In genomic region chr1:112761714-112762480, GRCh38 we compare ENCODE assay signal across 19 cellular contexts. TPM values are rescaled to one million over a fixed set of nuclear protein-coding genes. Genes with fewer than 3 reads are reported as not detected.
DNase-seq lines count a peak whose midpoint lies in the region; ATAC-seq, FAIRE-seq and TF ChIP-seq lines count a peak whose summit lies in the region.
"Had no signal": no experiment of that assay in that cellular context is flagged by ENCODE, and none has a peak within 500 bp of the region (broad histone marks: within the 10 kb centered on the region; RNA-seq: fewer than 3 reads in every experiment).

No MANE protein-coding gene starts in this region.

- H4K20me1 ChIP-seq in HCT116 (ENCODE audit: insufficient read depth) (no peaks in the 10 kb centered on the region), H1 (replicated peaks in 1 of 2; ENCODE audit: control insufficient read depth in 1 of 2, insufficient read depth in 2 of 2, low read length in 2 of 2) (no peaks in the 10 kb centered on the region)

- H3K36me3 ChIP-seq in HCT116 (ENCODE audit: control insufficient read depth in 1 of 2, insufficient read depth in 2 of 2, low read length in 2 of 2) (no peaks in the 10 kb centered on the region), H1 (ENCODE audit: control insufficient read depth in 2 of 4, insufficient read depth in 4 of 4, low read length in 3 of 4) (no peaks in the 10 kb centered on the region), neuron (ENCODE audit: insufficient read depth, low read length) (no peaks in the 10 kb centered on the region)
- H3K36me3 ChIP-seq: MG63 had no signal

- H3K4me3 Mint-ChIP-seq in activated CD8-positive, alpha-beta T cell treated with anti-CD3 and anti-CD28 coated beads, Interleukin-2, amount 10 ng/mL, durations not matched to agents 7 days and 5 days, result no peak overlapping the region
- H3K4me3 Mint-ChIP-seq: B cell, immature natural killer cell had no signal

- H3K36me3 Mint-ChIP-seq in activated CD8-positive, alpha-beta T cell treated with anti-CD3 and anti-CD28 coated beads, Interleukin-2, amount 10 ng/mL, durations not matched to agents 7 days and 5 days (ENCODE audit: low read depth), result no peaks in the 10 kb centered on the region
- H3K36me3 Mint-ChIP-seq: immature natural killer cell had no signal

- H2AFZ ChIP-seq in HCT116 (ENCODE audit: low read depth, low read length, poor library complexity, severe bottlenecking) (peak overlapping the region; percentile 9), H1 (ENCODE audit: low read length) (no peak overlapping the region), neuron (ENCODE audit: low read depth, low read length) (peak overlapping the region; percentile 71)

- H3K4me2 ChIP-seq in HCT116 (ENCODE audit: low read length), result no peak overlapping the region
- no peak overlapping the region for H3K4me2 ChIP-seq in H1 (ENCODE audit: insufficient read depth in 1 of 2, low read depth in 2 of 2, low read length in 2 of 2)

- no peaks in the 10 kb centered on the region for H3K79me1 ChIP-seq in H1 (ENCODE audit: low read depth, low read length)

- no peaks in the 10 kb centered on the region for H3K9me2 ChIP-seq in HCT116 (ENCODE audit: insufficient read depth)

- TF ChIP-seq CTCF in HCT116 (IDR thresholded peaks at IDR 0.05 in 2 of 3, conservative IDR thresholded peaks at IDR 0.05 in 1 of 3; ENCODE audit: borderline replicate concordance in 1 of 3, insufficient read depth in 1 of 3, low read depth in 2 of 3, low read length in 2 of 3), result no peak
- TF ChIP-seq CTCF in H1 (IDR thresholded peaks at IDR 0.05; ENCODE audit: control extremely low read depth in 1 of 3, insufficient read depth in 1 of 3, low read depth in 1 of 3, low read length in 3 of 3), result no peak

- CTCF ChIA-PET in HCT116 (lab: Charles Lee) (interaction anchor here (1.1 kb wide), 1 partner anchor 46 kb away, joined by 3 read pairs; no protein-coding TSS in a partner anchor), H1 (lab: Charles Lee; ENCODE audit: partially characterized antibody) (interaction anchor here (0.9 to 9.4 kb wide), 8 partner anchors 9 to 92 kb away, joined by 3 to 84 read pairs (median 4); partner anchors contain the start of gene PPM1J)
- CTCF ChIA-PET in activated CD8-positive, alpha-beta T cell treated with anti-CD3 and anti-CD28 coated beads, Interleukin-2, amount 10 ng/mL, durations not matched to agents 7 days and 5 days (lab: Charles Lee), result interaction anchor here (1.1 kb wide), 1 partner anchor 42 kb away, joined by 3 read pairs; no protein-coding TSS in a partner anchor

- H3K23me2 ChIP-seq in H1 (ENCODE audit: low read depth, low read length), result no peaks in the 10 kb centered on the region

- H2BK15ac ChIP-seq in H1 (ENCODE audit: low read length), result no peak overlapping the region

- WGBS in H1 (ENCODE audit: extremely low coverage in 1 of 2, insufficient coverage in 1 of 2, insufficient read length in 1 of 2, insufficient replicate concordance in 2 of 2, low coverage in 1 of 2, low lambda C conversion rate in 2 of 2, missing lambda C conversion rate in 1 of 2), 2 experiments, result 86% methylated on average over 9 of the region's 9 CpGs; no CpG with 5 or more reads in 1 of the 2 experiments

- H3K56ac ChIP-seq in H1 (replicated peaks; ENCODE audit: insufficient read length, low read depth, low read length), result no peak overlapping the region

- no peak overlapping the region for H3K4me3 ChIP-seq in HCT116 (replicated peaks in 1 of 2; ENCODE audit: low read depth in 1 of 2, low read length in 2 of 2)
- no peak overlapping the region for H3K4me3 ChIP-seq in H1 (ENCODE audit: extremely low read depth in 1 of 4, insufficient read depth in 2 of 4, low read depth in 3 of 4, low read length in 4 of 4)
- H3K4me3 ChIP-seq in neuron (ENCODE audit: low read length), result no peak overlapping the region
- H3K4me3 ChIP-seq: MG63, mucosa of descending colon, psoas muscle, testis had no signal

- H3K4me1 ChIP-seq in HCT116 (ENCODE audit: control insufficient read depth in 1 of 2, insufficient read depth in 2 of 2, low read length in 2 of 2) (peaks cover 0 to 7% of the 10 kb centered on the region in 2 experiments; a peak in 1 of 4 replicates), H1 (replicated peaks in 1 of 4; ENCODE audit: control insufficient read depth in 3 of 4, insufficient read depth in 4 of 4, low read length in 3 of 4) (peaks cover 0 to 4% (median 0%) of the 10 kb centered on the region in 4 experiments; a peak in 4 of 7 replicates), neuron (ENCODE audit: insufficient read depth, low read length) (peaks cover 12% of the 10 kb centered on the region)
- H3K4me1 ChIP-seq: psoas muscle, testis had no signal

- TF ChIP-seq RAD21 in HCT116 (IDR thresholded peaks at IDR 0.05; ENCODE audit: low read depth) (no peak), H1 (IDR thresholded peaks at IDR 0.05 in 1 of 2, conservative IDR thresholded peaks at IDR 0.05 in 1 of 2; ENCODE audit: low read depth in 2 of 2, low read length in 2 of 2) (no peak)

- H3K4ac ChIP-seq in H1 (replicated peaks; ENCODE audit: insufficient read length, low read depth, low read length), result no peak overlapping the region

- no TSS peak for BruUV-seq in HCT116 (replicated peaks; lab: Mats Ljungman, UMichigan)

- H3K23ac ChIP-seq in H1 (ENCODE audit: insufficient read length), result no peak overlapping the region

- H3K18ac ChIP-seq in H1 (ENCODE audit: extremely low read depth, low read length), result no peak overlapping the region

- no peak overlapping the region for H3K14ac ChIP-seq in H1 (ENCODE audit: insufficient read length)

- H2BK120ac ChIP-seq in H1 (replicated peaks; ENCODE audit: low read depth, low read length), result no peak overlapping the region

- H3K9me3 Mint-ChIP-seq in activated CD8-positive, alpha-beta T cell treated with anti-CD3 and anti-CD28 coated beads, Interleukin-2, amount 10 ng/mL, durations not matched to agents 7 days and 5 days (ENCODE audit: insufficient read depth), result no peaks in the 10 kb centered on the region

- no peak overlapping the region for H2BK5ac ChIP-seq in H1 (ENCODE audit: low read depth, low read length)

- intact Hi-C loops in HCT116 (cut with micrococcal nuclease), result no loop called here

- peaks cover 4% of the 10 kb centered on the region for H3K4me1 Mint-ChIP-seq in activated CD8-positive, alpha-beta T cell treated with anti-CD3 and anti-CD28 coated beads, Interleukin-2, amount 10 ng/mL, durations not matched to agents 7 days and 5 days (ENCODE audit: low read depth)
- H3K4me1 Mint-ChIP-seq: B cell, immature natural killer cell had no signal

- H3K9me3 ChIP-seq in HCT116 (ENCODE audit: control insufficient read depth in 1 of 2, insufficient read depth in 1 of 2, low read depth in 1 of 2, low read length in 2 of 2) (no peaks in the 10 kb centered on the region), H1 (ENCODE audit: insufficient read depth in 2 of 2, low read depth in 1 of 2, low read length in 1 of 2) (no peaks in the 10 kb centered on the region), neuron (ENCODE audit: low read length) (no peaks in the 10 kb centered on the region)
- H3K9me3 ChIP-seq: MG63, mucosa of descending colon, psoas muscle, testis had no signal

- H2BK12ac ChIP-seq in H1 (ENCODE audit: low read depth, low read length), result no peak overlapping the region

- no peak for TF ChIP-seq POLR2A in HCT116 (IDR thresholded peaks at IDR 0.05; ENCODE audit: borderline replicate concordance, extremely low read depth, insufficient read depth, insufficient read length)
- TF ChIP-seq POLR2A in H1 (IDR thresholded peaks at IDR 0.05; ENCODE audit: control extremely low read depth in 1 of 2, low read depth in 2 of 2, low read length in 2 of 2), result no peak

- H3K27ac ChIP-seq in HCT116 (ENCODE audit: low read depth, low read length), result no peak overlapping the region
- no peak overlapping the region for H3K27ac ChIP-seq in H1 (ENCODE audit: low read depth, low read length)
- H3K27ac ChIP-seq: HL-60, psoas muscle, testis had no signal

- H3K27me3 ChIP-seq in HCT116 (ENCODE audit: insufficient read depth, low read length) (no peaks in the 10 kb centered on the region), H1 (replicated peaks in 1 of 4; ENCODE audit: control insufficient read depth in 3 of 4, extremely low read depth in 1 of 4, insufficient read depth in 3 of 4, low read length in 3 of 4) (no peaks in the 10 kb centered on the region; a peak in 1 of 7 replicates), neuron (ENCODE audit: insufficient read depth, low read length) (no peaks in the 10 kb centered on the region)
- H3K27me3 ChIP-seq: MG63, testis had no signal

- no peak overlapping the region for H4K8ac ChIP-seq in H1 (ENCODE audit: extremely low read depth, insufficient read depth, low read length)

- no peak overlapping the region for H4K5ac ChIP-seq in H1 (ENCODE audit: insufficient read length, low read depth, low read length)

- no peak overlapping the region for H2AK5ac ChIP-seq in H1 (ENCODE audit: low read depth, low read length)

- peak; percentile 7 for FAIRE-seq in H1 (lab: Jason Lieb, UNC)
- FAIRE-seq: endometrium had no signal

- H3K9ac ChIP-seq in HCT116 (ENCODE audit: low read length) (no peak overlapping the region), H1 (replicated peaks in 1 of 4; ENCODE audit: extremely low read depth in 1 of 4, low read depth in 3 of 4, low read length in 3 of 4) (no peak overlapping the region; a peak in 1 of 7 replicates)

- H4K91ac ChIP-seq in H1 (replicated peaks; ENCODE audit: insufficient read length, low read length), result no peak overlapping the region

- H2BK20ac ChIP-seq in H1 (ENCODE audit: low read length), result no peak overlapping the region

- no peak for DNase-seq in HCT116 (ENCODE audit: low read depth, low spot score)
- peak; percentile 17 for DNase-seq in NCI-H2029 (lab: John Stamatoyannopoulos, UW)
- DNase-seq in H1 (ENCODE audit: low read depth in 1 of 2, low spot score in 2 of 2), result no peak
- no peak for DNase-seq in SIG-M5 treated with dmso at 0.1 percent for 504 hours (lab: John Stamatoyannopoulos, UW; ENCODE audit: unreplicated experiment)
- DNase-seq in activated CD8-positive, alpha-beta T cell treated with anti-CD3 and anti-CD28 coated beads, Interleukin-2, amount 10 ng/mL, durations not matched to agents 7 days and 5 days, result no peak
- DNase-seq: activated naive CD4-positive, alpha-beta T cell treated with anti-CD3 and anti-CD28 coated beads, Interleukin-2, amount 50 U/mL, for 16 hours; central memory CD4-positive, alpha-beta T cell; HFFc6; immature natural killer cell; mucosa of descending colon; psoas muscle; testis had no signal

- H3K79me2 ChIP-seq in HCT116 (ENCODE audit: insufficient read depth, low read length), result no peaks in the 10 kb centered on the region
- no peaks in the 10 kb centered on the region for H3K79me2 ChIP-seq in H1 (ENCODE audit: control insufficient read depth in 1 of 2, insufficient read depth in 2 of 2, low read length in 2 of 2)

- no peak overlapping the region for H3K27ac Mint-ChIP-seq in activated CD8-positive, alpha-beta T cell treated with anti-CD3 and anti-CD28 coated beads, Interleukin-2, amount 10 ng/mL, durations not matched to agents 7 days and 5 days
- H3K27ac Mint-ChIP-seq: B cell, immature natural killer cell had no signal

- no peak for TF ChIP-seq EP300 in H1 (IDR thresholded peaks at IDR 0.05; ENCODE audit: borderline replicate concordance in 1 of 2, low read depth in 2 of 2, low read length in 2 of 2)

- RAD21 ChIA-PET in HCT116 (lab: Charles Lee; ENCODE audit: low non-redundant PET in 1 of 2, low total read pairs in 2 of 2, uncharacterized antibody in 2 of 2, unreplicated experiment in 2 of 2), result no interaction called here

- POLR2A ChIA-PET in HCT116 (lab: Charles Lee) (no interaction called here), H1 (lab: Charles Lee; ENCODE audit: partially characterized antibody) (interaction anchor here (0.9 to 1.5 kb wide), 3 partner anchors 9 to 88 kb away, joined by 3 to 5 read pairs (median 3); no protein-coding TSS in a partner anchor)
- POLR2A ChIA-PET in activated CD8-positive, alpha-beta T cell treated with anti-CD3 and anti-CD28 coated beads, Interleukin-2, amount 10 ng/mL, durations not matched to agents 7 days and 5 days (lab: Charles Lee), result no interaction called here

- H3K27me3 Mint-ChIP-seq in activated CD8-positive, alpha-beta T cell treated with anti-CD3 and anti-CD28 coated beads, Interleukin-2, amount 10 ng/mL, durations not matched to agents 7 days and 5 days (ENCODE audit: low read depth), result no peaks in the 10 kb centered on the region

- ATAC-seq in HCT116, result no peak
- no peak for ATAC-seq in GM19324 (IDR thresholded peaks at IDR 0.05; ENCODE audit: low FRiP score, unreplicated experiment)
- no peak for ATAC-seq in HG03039 (IDR thresholded peaks at IDR 0.05; ENCODE audit: unreplicated experiment)
- no peak for ATAC-seq in activated CD8-positive, alpha-beta T cell treated with anti-CD3 and anti-CD28 coated beads, Interleukin-2, amount 10 ng/mL, durations not matched to agents 7 days and 5 days
- ATAC-seq: mucosa of descending colon, psoas muscle had no signal

RNA-seq across cellular contexts. Expression of gene PPM1J, which starts 46.8 kb away (rescaled TPM):
- 7.5 TPM for total RNA-seq in HCT116 (2021; ENCODE audit: unreplicated experiment)
- 8.6 and 9.0 TPM in 2 replicates for polyA plus RNA-seq in HCT116 (2012)
- 17.5 and 19.4 TPM in 2 replicates for total RNA-seq in H1 (2021; fragmentation: NEBNext Ultra II Directional; extraction: Animal tissue kit (Norgen Biotek cat#: 25700))
- polyA plus RNA-seq in H1 (2011; rRNA removed), result 31.6 and 45.4 TPM in 2 replicates
- 43.8 TPM for polyA plus RNA-seq in H1 (2011; cell fraction: cytosol; rRNA removed)
- polyA plus RNA-seq in H1 (2011; cell fraction: nucleus; rRNA removed), result 101 TPM
- 15.5 to 27.2 TPM (median 24.1 TPM) in 4 replicates for polyA plus RNA-seq in H1 (2012, experiment 1 of 2)
- 18.6 TPM for polyA plus RNA-seq in H1 (2012, experiment 2 of 2)
- polyA plus RNA-seq in H1 (2013, experiment 1 of 2), result 12.4 TPM
- polyA plus RNA-seq in H1 (2013, experiment 2 of 2), result 12.1 TPM
- polyA minus RNA-seq in H1 (2011; rRNA and poly(A)+ RNA removed), result 10.0 and 10.3 TPM in 2 replicates
- 7.5 TPM for polyA minus RNA-seq in H1 (2011; cell fraction: cytosol; rRNA and poly(A)+ RNA removed)
- polyA minus RNA-seq in H1 (2011; cell fraction: nucleus; rRNA and poly(A)+ RNA removed), result 10.1 TPM
- total RNA-seq in activated CD8-positive, alpha-beta T cell treated with anti-CD3 and anti-CD28 coated beads, Interleukin-2, amount 10 ng/mL, durations not matched to agents 7 days and 5 days, result not detected

RNA-seq across cellular contexts. Expression of gene RHOC, which starts 55.0 kb away (rescaled TPM):
- 154 TPM for total RNA-seq in HCT116 (2021; ENCODE audit: unreplicated experiment)
- 306 and 377 TPM in 2 replicates for polyA plus RNA-seq in HCT116 (2012)
- total RNA-seq in H1 (2021; fragmentation: NEBNext Ultra II Directional; extraction: Animal tissue kit (Norgen Biotek cat#: 25700)), result 53.6 and 57.6 TPM in 2 replicates
- polyA plus RNA-seq in H1 (2011; rRNA removed), result 97.5 and 114 TPM in 2 replicates
- 144 TPM for polyA plus RNA-seq in H1 (2011; cell fraction: cytosol; rRNA removed)
- 140 TPM for polyA plus RNA-seq in H1 (2011; cell fraction: nucleus; rRNA removed)
- 72.9 to 87.5 TPM (median 81.0 TPM) in 4 replicates for polyA plus RNA-seq in H1 (2012, experiment 1 of 2)
- polyA plus RNA-seq in H1 (2012, experiment 2 of 2), result 73.2 TPM
- 52.9 TPM for polyA plus RNA-seq in H1 (2013, experiment 1 of 2)
- 48.6 TPM for polyA plus RNA-seq in H1 (2013, experiment 2 of 2)
- polyA minus RNA-seq in H1 (2011; rRNA and poly(A)+ RNA removed), result 89.0 and 98.9 TPM in 2 replicates
- 30.7 TPM for polyA minus RNA-seq in H1 (2011; cell fraction: cytosol; rRNA and poly(A)+ RNA removed)
- polyA minus RNA-seq in H1 (2011; cell fraction: nucleus; rRNA and poly(A)+ RNA removed), result 32.1 TPM
- 10 to 100 TPM; 85.6 to 93.8 TPM for total RNA-seq in activated CD8-positive, alpha-beta T cell treated with anti-CD3 and anti-CD28 coated beads, Interleukin-2, amount 10 ng/mL, durations not matched to agents 7 days and 5 days
